Comparison of ENCODE assay signal across 16 cellular contexts in genomic region chr7:106732045-106732444, GRCh38.
A peak's percentile ranks its signal among the peaks of the same experiment; 100 is the strongest.
DNase-seq lines count a peak whose midpoint lies in the region; ATAC-seq, FAIRE-seq and TF ChIP-seq lines count a peak whose summit lies in the region.
"Had no signal": no experiment of that assay in that cellular context is flagged by ENCODE, and none has a peak within 500 bp of the region (broad histone marks: within the 10 kb centered on the region; RNA-seq: fewer than 3 reads in every experiment).

No MANE protein-coding gene starts in this region.

- H3K4me1 ChIP-seq in GM23248 (ENCODE audit: insufficient read depth) (peaks cover 30% of the 10 kb centered on the region), K562 (replicated peaks in 1 of 2; ENCODE audit: control insufficient read depth in 2 of 2, insufficient read depth in 2 of 2, low read length in 2 of 2) (peaks cover 0 to 27% of the 10 kb centered on the region in 2 experiments; a peak in 3 of 5 replicates)
- peaks cover 12% of the 10 kb centered on the region for H3K4me1 ChIP-seq in CD4-positive, alpha-beta memory T cell (ENCODE audit: insufficient read depth, low read length)

- H3K4me3 ChIP-seq in GM23248 (no peak overlapping the region), K562 (no peak overlapping the region)
- no peak overlapping the region for H3K4me3 ChIP-seq in CD4-positive, alpha-beta memory T cell (ENCODE audit: low read length in 2 of 2)
- H3K4me3 ChIP-seq: vagina had no signal

- H2AFZ ChIP-seq in GM23248 (peak overlapping the region; percentile 36; the same call in 1 of the 2 replicates), K562 (ENCODE audit: low read depth, low read length) (peak overlapping the region; percentile 57)

- H3K9ac ChIP-seq in GM23248 (no peak overlapping the region), K562 (ENCODE audit: insufficient read depth in 1 of 2, low read depth in 2 of 2, low read length in 2 of 2) (no peak overlapping the region)

- H3K27me3 Mint-ChIP-seq in osteocyte (ENCODE audit: unreplicated experiment), result no peaks in the 10 kb centered on the region
- H3K27me3 Mint-ChIP-seq in CD4-positive, alpha-beta memory T cell, result no peaks in the 10 kb centered on the region

- DNase-seq in CD1c-positive myeloid dendritic cell (ENCODE audit: extremely low spot score) (peak; percentile 37), GM23248 (no peak), K562 (ENCODE audit: extremely low read depth in 1 of 4, low spot score in 3 of 4) (peak in 1 of 4 experiments; percentile 33), osteocyte (ENCODE audit: extremely low spot score, unreplicated experiment) (no peak), NCI-H1417 treated with DMSO at 0.1 percent for 48 hours (lab: John Stamatoyannopoulos, UW) (no peak), NAMALWA (ENCODE audit: low spot score) (no peak)
- DNase-seq in CD4-positive, alpha-beta memory T cell, result no peak
- DNase-seq: foreskin keratinocyte, GDM1, Karpas-422, midbrain, NCI-H526 had no signal

- H3K9me2 ChIP-seq in GM23248 (ENCODE audit: insufficient read depth), result no peaks in the 10 kb centered on the region

- ATAC-seq in K562, result peak; percentile 56
- ATAC-seq: foreskin keratinocyte, Right ventricle myocardium inferior, WTC11 had no signal

- TF ChIP-seq RAD21 in K562 (CRISPR knock-in tag; conservative IDR thresholded peaks at IDR 0.05 in 1 of 2, IDR thresholded peaks at IDR 0.05 in 1 of 2), result no peak

- no peaks in the 10 kb centered on the region for H3K79me2 ChIP-seq in GM23248 (ENCODE audit: insufficient read depth)
- H3K79me2 ChIP-seq in K562 (ENCODE audit: control insufficient read depth, insufficient read depth, low read length), result no peaks in the 10 kb centered on the region

- TF ChIP-seq CTCF in K562 (IDR thresholded peaks at IDR 0.05 in 2 of 3, conservative IDR thresholded peaks at IDR 0.05 in 1 of 3; ENCODE audit: insufficient read depth in 2 of 3, low read depth in 1 of 3, low read length in 3 of 3) (no peak), osteocyte (IDR thresholded peaks at IDR 0.05) (no peak)

- peak overlapping the region; percentile 34 for H3K4me3 Mint-ChIP-seq in osteocyte (ENCODE audit: unreplicated experiment)
- H3K4me3 Mint-ChIP-seq in CD4-positive, alpha-beta memory T cell, result peak overlapping the region in 4 of 8 donors; percentile 7 to 50 (median 28)
- H3K4me3 Mint-ChIP-seq: WTC11 had no signal

- H3K4me1 Mint-ChIP-seq in osteocyte (ENCODE audit: unreplicated experiment), result peaks cover 42% of the 10 kb centered on the region
- H3K4me1 Mint-ChIP-seq in CD4-positive, alpha-beta memory T cell, result peaks cover 9 to 32% (median 23%) of the 10 kb centered on the region in 4 donors

- intact Hi-C loops in K562 (cut with micrococcal nuclease), result loop anchor here (2.0 kb wide), 1 partner anchor 63 kb away; no protein-coding TSS in a partner anchor
- intact Hi-C loops in CD4-positive, alpha-beta memory T cell (cut with micrococcal nuclease), result no loop called here

- no peak for TF ChIP-seq POLR2A in K562 (conservative IDR thresholded peaks at IDR 0.05)

- no peaks in the 10 kb centered on the region for H3K9me1 ChIP-seq in K562 (ENCODE audit: control insufficient read depth, insufficient read depth, low read length)

- WGBS in GM23248 (ENCODE audit: low coverage in 1 of 2, low lambda C conversion rate in 2 of 2, missing lambda C conversion rate in 2 of 2), 2 experiments, result 69 to 76% methylated on average over 3 of the region's 3 CpGs
- WGBS in K562 (ENCODE audit: insufficient coverage, low coverage, missing lambda C conversion rate), result 8% methylated on average over 3 of the region's 3 CpGs

- H4K20me1 ChIP-seq in GM23248 (ENCODE audit: insufficient read depth), result no peaks in the 10 kb centered on the region
- H4K20me1 ChIP-seq in K562 (replicated peaks; ENCODE audit: control insufficient read depth, insufficient read depth, low read length), result no peaks in the 10 kb centered on the region

- H3K27ac ChIP-seq in GM23248 (no peak overlapping the region), K562 (ENCODE audit: extremely low read depth, low read depth, low read length) (no peak overlapping the region)
- no peak overlapping the region for H3K27ac ChIP-seq in CD4-positive, alpha-beta memory T cell (ENCODE audit: low read depth, low read length)
- H3K27ac ChIP-seq: foreskin keratinocyte, neutrophil, vagina had no signal

- TF ChIP-seq EP300 in K562 (IDR thresholded peaks at IDR 0.05; ENCODE audit: low read length), result no peak

- CTCF ChIA-PET in K562 (lab: Yijun Ruan, JAX; ENCODE audit: low intra/inter-chr PET ratio), result no interaction called here
- CTCF ChIA-PET in CD4-positive, alpha-beta memory T cell (lab: Charles Lee; ENCODE audit: partially characterized antibody), result interaction anchor here (2.8 to 3.6 kb wide), 2 partner anchors 72 to 189 kb away, joined by 16 to 17 read pairs; partner anchors contain the start of gene CCDC71L

- BruUV-seq in K562 (replicated peaks; lab: Mats Ljungman, UMichigan), result no TSS peak

- H3K4me2 ChIP-seq in GM23248 (ENCODE audit: unreplicated experiment) (no peak overlapping the region), K562 (ENCODE audit: insufficient read depth, low read length) (peak overlapping the region; percentile 50)

- H3K36me3 Mint-ChIP-seq in osteocyte (ENCODE audit: unreplicated experiment), result peaks cover 3% of the 10 kb centered on the region
- no peaks in the 10 kb centered on the region for H3K36me3 Mint-ChIP-seq in CD4-positive, alpha-beta memory T cell

- peaks cover 3% of the 10 kb centered on the region for H3K9me3 Mint-ChIP-seq in osteocyte (ENCODE audit: unreplicated experiment)
- peaks cover 0 to 3% (median 0%) of the 10 kb centered on the region in 8 donors for H3K9me3 Mint-ChIP-seq in CD4-positive, alpha-beta memory T cell

- in situ Hi-C loops in GM23248 (cut with MboI), result loop anchor here (10.0 kb wide), 1 partner anchor 557 kb away; no protein-coding TSS in a partner anchor
- in situ Hi-C loops in K562 (cut with MboI), result loop anchor here (5.0 kb wide), 2 partner anchors 65 to 190 kb away; no protein-coding TSS in a partner anchor

- peaks cover 13% of the 10 kb centered on the region; the same call in 1 of the 2 replicates for H3F3A ChIP-seq in GM23248 (ENCODE audit: insufficient read depth)

- H3K27me3 ChIP-seq in GM23248 (replicated peaks; ENCODE audit: insufficient read depth) (no peaks in the 10 kb centered on the region), K562 (ENCODE audit: control insufficient read depth in 2 of 2, insufficient read depth in 2 of 2, low read length in 2 of 2) (no peaks in the 10 kb centered on the region)
- H3K27me3 ChIP-seq in CD4-positive, alpha-beta memory T cell (ENCODE audit: insufficient read depth, low read length), result no peaks in the 10 kb centered on the region
- H3K27me3 ChIP-seq: foreskin keratinocyte, neutrophil, vagina had no signal

- POLR2A ChIA-PET in K562 (lab: Yijun Ruan, JAX), result interaction anchor here (0.5 to 1.8 kb wide), 5 partner anchors 10 to 1749 kb away, joined by 3 to 4 read pairs (median 3); no protein-coding TSS in a partner anchor
- POLR2A ChIA-PET in CD4-positive, alpha-beta memory T cell (lab: Charles Lee; ENCODE audit: partially characterized antibody), result interaction anchor here (1.1 to 1.5 kb wide), 2 partner anchors 72 to 73 kb away, joined by 3 to 4 read pairs; partner anchors contain the start of gene CCDC71L

- FAIRE-seq in K562 (lab: Jason Lieb, UNC), result no peak

- H3K9me3 ChIP-seq in GM23248 (ENCODE audit: low read depth) (no peaks in the 10 kb centered on the region), K562 (replicated peaks; ENCODE audit: control insufficient read depth, insufficient read depth, low read depth, low read length) (no peaks in the 10 kb centered on the region; the same call in 1 of the 2 replicates)
- no peaks in the 10 kb centered on the region for H3K9me3 ChIP-seq in CD4-positive, alpha-beta memory T cell (ENCODE audit: control insufficient read depth in 1 of 2, low read length in 2 of 2)
- H3K9me3 ChIP-seq: neutrophil, vagina had no signal

- peak overlapping the region; percentile 75 for H3K27ac Mint-ChIP-seq in osteocyte (ENCODE audit: unreplicated experiment)
- H3K27ac Mint-ChIP-seq in CD4-positive, alpha-beta memory T cell, result peak overlapping the region in 1 of 7 donors; percentile 4
- H3K27ac Mint-ChIP-seq: WTC11 had no signal

- no peaks in the 10 kb centered on the region for H3K36me3 ChIP-seq in GM23248 (ENCODE audit: low read depth)
- H3K36me3 ChIP-seq in K562 (ENCODE audit: control insufficient read depth, insufficient read depth, low read length), result no peaks in the 10 kb centered on the region
- no peaks in the 10 kb centered on the region for H3K36me3 ChIP-seq in CD4-positive, alpha-beta memory T cell (ENCODE audit: insufficient read depth, low read length)
- H3K36me3 ChIP-seq: neutrophil, vagina had no signal

TF ChIP-seq in K562, 482 proteins besides CTCF, POLR2A, EP300 and RAD21 (continues in another document):
- TF ChIP-seq CCAR2 (IDR thresholded peaks at IDR 0.05; ENCODE audit: low read depth, low read length) (no peak), NFATC3 (IDR thresholded peaks at IDR 0.05) (0 out of 2 replicates have a peak, but pooled peaks have one; percentile 42), ZNF766 (CRISPR knock-in tag; conservative IDR thresholded peaks at IDR 0.05) (peak; percentile 81), ZSCAN29 (IDR thresholded peaks at IDR 0.05) (no peak), ZNF408 (CRISPR knock-in tag; IDR thresholded peaks at IDR 0.05; ENCODE audit: low read depth) (no peak), MLLT1 (IDR thresholded peaks at IDR 0.05) (0 out of 4 replicates have a peak, but pooled peaks of 1 of the 2 experiments have one; percentile 25), CTBP1 (IDR thresholded peaks at IDR 0.05; ENCODE audit: borderline replicate concordance) (peak; percentile 59; the same call in 1 of the 2 replicates), EHMT2 (IDR thresholded peaks at IDR 0.05) (peak; percentile 54; the same call in 1 of the 2 replicates), BCOR (IDR thresholded peaks at IDR 0.05) (no peak), SAP30 (IDR thresholded peaks at IDR 0.05; ENCODE audit: borderline replicate concordance, insufficient read depth, low read depth, low read length, poor library complexity, severe bottlenecking) (peak; percentile 6), TAL1 (IDR thresholded peaks at IDR 0.05) (0 out of 2 replicates have a peak, but pooled peaks have one; percentile 6), PPARD (CRISPR knock-in tag; IDR thresholded peaks at IDR 0.05) (no peak), BACH1 (tag; IDR thresholded peaks at IDR 0.05) (0 out of 2 replicates have a peak, but pooled peaks have one; percentile 12)
